ENCODE assay signal across 11 cellular contexts in the genomic region with DNA sequence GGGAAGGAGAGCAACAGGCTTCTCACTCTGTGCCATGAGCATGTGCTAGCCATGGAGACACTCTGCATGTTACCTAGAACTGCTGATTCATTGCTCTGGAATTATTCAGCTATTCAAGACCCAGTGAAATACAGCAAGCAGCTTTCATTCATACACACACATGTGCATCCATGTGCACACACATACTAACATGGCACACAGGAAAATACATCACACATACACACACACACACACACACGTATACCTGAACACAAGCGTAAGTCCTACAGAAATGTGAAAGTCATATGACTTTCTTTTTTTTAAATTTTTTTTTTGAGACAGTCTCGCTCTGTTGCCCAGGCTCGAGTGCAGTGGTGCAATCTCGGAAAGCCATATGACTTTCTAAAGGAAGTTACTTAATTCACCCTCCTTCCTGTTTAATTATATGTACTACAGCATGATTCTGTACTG.
DNase-seq lines count a peak whose midpoint lies in the region; ATAC-seq, FAIRE-seq and TF ChIP-seq lines count a peak whose summit lies in the region.
"Had no signal": no experiment of that assay in that cellular context is flagged by ENCODE, and none has a peak within 500 bp of the region (broad histone marks: within the 10 kb centered on the region; RNA-seq: fewer than 3 reads in every experiment).

No MANE protein-coding gene starts in this region.

- no TSS peak for BruUV-seq in GM12878 (replicated peaks; lab: Mats Ljungman, UMichigan)

- DNase-seq in Daoy (ENCODE audit: low read depth) (peak; percentile 35), HTR-8/SVneo (ENCODE audit: insufficient read length, low spot score) (no peak), GM12878 (ENCODE audit: low read depth, low spot score) (no peak), hippocampal formation (lab: John Stamatoyannopoulos, UW) (no peak), progenitor cell of endocrine pancreas (ENCODE audit: low spot score, unreplicated experiment) (no peak), HEK293T (ENCODE audit: extremely low spot score) (no peak)

- H3K79me2 ChIP-seq in GM12878 (ENCODE audit: control insufficient read depth, insufficient read depth, low read length) = no peaks in the 10 kb centered on the region

- no peaks in the 10 kb centered on the region for H3K4me1 ChIP-seq in GM12878 (ENCODE audit: control insufficient read depth, insufficient read depth, low read length)
- peaks cover 4% of the 10 kb centered on the region for H3K4me1 ChIP-seq in mesodermal cell (ENCODE audit: control insufficient read depth, insufficient read depth, low read length, poor library complexity, severe bottlenecking)

- CTCF ChIA-PET in GM12878 (lab: Yijun Ruan, JAX) (no interaction called here), HEK293T (lab: Yijun Ruan, JAX) (interaction anchor here (0.7 kb wide), 1 partner anchor 117 kb away, joined by 6 read pairs; no protein-coding TSS in a partner anchor)

- H3K9me3 ChIP-seq in GM12878 (replicated peaks; ENCODE audit: control insufficient read depth, insufficient read depth, low read length) (no peaks in the 10 kb centered on the region), mesodermal cell (ENCODE audit: control insufficient read depth, low read length) (no peaks in the 10 kb centered on the region)

- H3K27me3 Mint-ChIP-seq in progenitor cell of endocrine pancreas = no peaks in the 10 kb centered on the region
- H3K27me3 Mint-ChIP-seq: activated naive CD8-positive, alpha-beta T cell had no signal

- TF ChIP-seq CTCF in GM12878 (IDR thresholded peaks at IDR 0.05 in 2 of 3, conservative IDR thresholded peaks at IDR 0.05 in 1 of 3; ENCODE audit: control insufficient read depth in 2 of 3, extremely low read depth in 1 of 3, insufficient read depth in 1 of 3, low read depth in 3 of 3, low read length in 3 of 3) (no peak), progenitor cell of endocrine pancreas (IDR thresholded peaks at IDR 0.05; ENCODE audit: unreplicated experiment) (no peak)

- FAIRE-seq in HTR-8/SVneo (lab: Jason Lieb, UNC) = peak; percentile 83
- no peak for FAIRE-seq in GM12878 (lab: Jason Lieb, UNC)
- FAIRE-seq: GM12892, islet of Langerhans had no signal

- H3K9ac ChIP-seq in GM12878 (ENCODE audit: control insufficient read depth, insufficient read depth, low read length) = no peak overlapping the region

- TF ChIP-seq EP300 in GM12878 (IDR thresholded peaks at IDR 0.05; ENCODE audit: borderline replicate concordance in 1 of 2, control insufficient read depth in 1 of 2, low read depth in 2 of 2, low read length in 2 of 2) = no peak

- POLR2A ChIA-PET in GM12878 (lab: Charles Lee) (no interaction called here), HEK293T (lab: Yijun Ruan, JAX) (no interaction called here)

- TF ChIP-seq RAD21 in GM12878 (IDR thresholded peaks at IDR 0.05; ENCODE audit: insufficient read depth, low read depth, low read length) = no peak

- ATAC-seq in GM12878 = peak; percentile 78
- ATAC-seq in GM21367 (IDR thresholded peaks at IDR 0.05; ENCODE audit: unreplicated experiment) = no peak

- H2AFZ ChIP-seq in GM12878 (ENCODE audit: control insufficient read depth, low read depth, low read length) = no peak overlapping the region

- H3K27ac ChIP-seq in GM12878 (ENCODE audit: control insufficient read depth, insufficient read depth) = no peak overlapping the region
- peak overlapping the region; percentile 49 for H3K27ac ChIP-seq in mesodermal cell (ENCODE audit: low read depth, low read length, severe bottlenecking)

- H3K36me3 ChIP-seq in GM12878 (ENCODE audit: control insufficient read depth in 2 of 2, insufficient read depth in 2 of 2, low read length in 1 of 2) = no peaks in the 10 kb centered on the region
- H3K36me3 ChIP-seq in mesodermal cell (ENCODE audit: control insufficient read depth, insufficient read depth, low read length) = no peaks in the 10 kb centered on the region

- RAD21 ChIA-PET in GM12878 (lab: Charles Lee; ENCODE audit: unreplicated experiment) = no interaction called here

- H3K36me3 Mint-ChIP-seq in progenitor cell of endocrine pancreas (ENCODE audit: insufficient read depth) = peaks cover 19% of the 10 kb centered on the region
- H3K36me3 Mint-ChIP-seq: activated naive CD8-positive, alpha-beta T cell had no signal

- H3K9me3 Mint-ChIP-seq in progenitor cell of endocrine pancreas (ENCODE audit: low read depth) = no peaks in the 10 kb centered on the region

- SMC1A ChIA-PET in GM12878 (lab: Charles Lee; ENCODE audit: uncharacterized antibody, unreplicated experiment) = no interaction called here

- in situ Hi-C loops in GM12878 (cut with MboI) = no loop called here

- intact Hi-C loops in GM12878 (cut with micrococcal nuclease; ENCODE audit: unreplicated experiment) = no loop called here

- H4K20me1 ChIP-seq in GM12878 (ENCODE audit: control insufficient read depth, insufficient read depth) = no peaks in the 10 kb centered on the region

- TF ChIP-seq POLR2A in GM12878 (IDR thresholded peaks at IDR 0.05; ENCODE audit: low read depth, low read length) = no peak

- no peak overlapping the region for H3K4me2 ChIP-seq in GM12878 (ENCODE audit: control insufficient read depth, insufficient read depth)

- WGBS in GM12878 (ENCODE audit: insufficient coverage, insufficient replicate concordance, low lambda C conversion rate, missing lambda C conversion rate) = 2% methylated on average over 5 of the region's 5 CpGs
- WGBS in mesodermal cell (ENCODE audit: insufficient coverage in 2 of 2), 2 experiments = 71 to 82% methylated on average over 1 to 5 of the region's 5 CpGs

- no peaks in the 10 kb centered on the region; a peak in 1 of 4 replicates for H3K27me3 ChIP-seq in GM12878 (replicated peaks in 1 of 2; ENCODE audit: control insufficient read depth in 2 of 2, insufficient read depth in 2 of 2, low read length in 1 of 2)

- H3K4me3 ChIP-seq in GM12878 (no peak overlapping the region), mesodermal cell (ENCODE audit: extremely low read depth, insufficient read depth, low read length, poor library complexity, severe bottlenecking) (no peak overlapping the region)

- H3K27ac Mint-ChIP-seq in progenitor cell of endocrine pancreas = no peak overlapping the region
- H3K27ac Mint-ChIP-seq: activated naive CD8-positive, alpha-beta T cell had no signal

- H3K4me1 Mint-ChIP-seq in progenitor cell of endocrine pancreas (ENCODE audit: low read depth) = no peaks in the 10 kb centered on the region

- no peak overlapping the region for H3K4me3 Mint-ChIP-seq in progenitor cell of endocrine pancreas (ENCODE audit: low read depth)
- H3K4me3 Mint-ChIP-seq: activated naive CD8-positive, alpha-beta T cell had no signal

TF ChIP-seq in GM12878, 131 proteins besides CTCF, POLR2A, EP300 and RAD21:
- peak; percentile 29; the same call in 1 of the 2 replicates for TF ChIP-seq PAX5 (IDR thresholded peaks at IDR 0.05; ENCODE audit: borderline replicate concordance, low read depth, low read length)
- peak; percentile 10; the same call in 1 of the 2 replicates for TF ChIP-seq ZNF384 (IDR thresholded peaks at IDR 0.05; ENCODE audit: borderline replicate concordance, low read depth, low read length)
- TF ChIP-seq USF2 (IDR thresholded peaks at IDR 0.05; ENCODE audit: borderline replicate concordance, low read depth, low read length) = no peak

TF ChIP-seq in HEK293T, 16 proteins besides CTCF, POLR2A, EP300 and RAD21:
- TF ChIP-seq HDGF (IDR thresholded peaks at IDR 0.05; ENCODE audit: borderline replicate concordance) = no peak
- TF ChIP-seq CTBP1 (IDR thresholded peaks at IDR 0.05; ENCODE audit: borderline replicate concordance) = no peak
- no peak for TF ChIP-seq FOXM1 (IDR thresholded peaks at IDR 0.05; ENCODE audit: borderline replicate concordance)
- TF ChIP-seq ELF4 (IDR thresholded peaks at IDR 0.05) = no peak
- TF ChIP-seq TARDBP (IDR thresholded peaks at IDR 0.05) = no peak
- no peak for TF ChIP-seq SUZ12 (IDR thresholded peaks at IDR 0.05)
- TF ChIP-seq PKNOX1 (IDR thresholded peaks at IDR 0.05) = no peak
- no peak for TF ChIP-seq FOXA1 (IDR thresholded peaks at IDR 0.05)
- TF ChIP-seq FOXK2 (IDR thresholded peaks at IDR 0.05) = no peak
- TF ChIP-seq SP1 (IDR thresholded peaks at IDR 0.05) = no peak
- no peak for TF ChIP-seq LEF1 (IDR thresholded peaks at IDR 0.05; ENCODE audit: borderline replicate concordance)
- no peak for TF ChIP-seq BHLHE40 (IDR thresholded peaks at IDR 0.05; ENCODE audit: borderline replicate concordance)
- no peak for TF ChIP-seq L3MBTL2 (conservative IDR thresholded peaks at IDR 0.05)
- no peak for TF ChIP-seq NFRKB (IDR thresholded peaks at IDR 0.05)
- TF ChIP-seq ARNT (IDR thresholded peaks at IDR 0.05) = no peak
- TF ChIP-seq ZNF384 (IDR thresholded peaks at IDR 0.05) = no peak
